10 cellular contexts compared by ENCODE assay signal in the genomic region with DNA sequence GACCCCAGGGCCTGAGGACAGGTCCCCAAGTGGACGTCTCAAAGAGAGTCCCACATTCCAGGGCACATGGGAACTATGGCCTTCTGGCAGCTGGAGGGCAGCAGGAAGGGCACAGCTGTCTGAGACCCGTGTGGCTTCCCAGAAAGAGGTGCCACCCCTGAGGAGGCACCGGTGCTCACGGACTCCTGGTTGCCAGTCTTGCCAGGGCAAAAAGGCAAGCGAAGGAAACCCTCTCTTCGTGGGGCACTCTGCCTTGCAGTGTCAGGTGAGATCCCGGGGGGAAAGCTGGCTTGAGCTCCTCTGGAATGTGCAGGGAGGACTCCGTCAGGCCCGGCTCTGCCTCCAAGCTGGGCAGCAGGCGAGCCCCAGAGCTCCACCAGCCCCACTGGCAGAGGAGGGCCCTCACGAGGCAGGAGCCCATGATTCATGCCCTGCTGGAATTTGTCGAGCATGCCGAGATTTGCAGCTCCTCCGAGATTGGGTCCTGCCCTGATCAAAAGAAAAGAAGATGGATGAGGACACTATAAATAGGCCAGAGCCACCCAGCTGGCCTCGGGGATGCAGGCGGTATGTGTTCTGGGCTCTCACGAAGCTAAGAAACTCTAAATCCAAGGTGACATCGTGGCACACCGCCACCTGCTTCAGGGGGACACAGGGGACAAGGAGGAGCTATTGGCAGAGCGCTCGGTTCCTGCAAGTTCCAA. TPM values are rescaled to one million over a fixed set of nuclear protein-coding genes. Genes with fewer than 3 reads are reported as not detected.
DNase-seq lines count a peak whose midpoint lies in the region; ATAC-seq, FAIRE-seq and TF ChIP-seq lines count a peak whose summit lies in the region.
"Had no signal": no experiment of that assay in that cellular context is flagged by ENCODE, and none has a peak within 500 bp of the region (broad histone marks: within the 10 kb centered on the region; RNA-seq: fewer than 3 reads in every experiment).

No MANE protein-coding gene starts in this region.

- H2AFZ ChIP-seq in endothelial cell of umbilical vein (ENCODE audit: low read depth, low read length): peak overlapping the region; percentile 79

- no peaks in the 10 kb centered on the region for H3K79me2 ChIP-seq in endothelial cell of umbilical vein (ENCODE audit: control insufficient read depth, insufficient read depth, low read length)

- FAIRE-seq in endothelial cell of umbilical vein (lab: Jason Lieb, UNC): no peak

- H3K4me3 ChIP-seq in endothelial cell of umbilical vein (replicated peaks in 1 of 3; ENCODE audit: insufficient read depth in 1 of 3, low read depth in 1 of 3, low read length in 3 of 3) (no peak overlapping the region), lower lobe of right lung (no peak overlapping the region), transverse colon (no peak overlapping the region)

- no peaks in the 10 kb centered on the region for H3K36me3 ChIP-seq in endothelial cell of umbilical vein (ENCODE audit: control insufficient read depth in 2 of 2, extremely low read depth in 1 of 2, insufficient read depth in 2 of 2, low read length in 2 of 2)
- H3K36me3 ChIP-seq in lower lobe of right lung: no peaks in the 10 kb centered on the region
- no peaks in the 10 kb centered on the region for H3K36me3 ChIP-seq in transverse colon

- intact Hi-C loops in endothelial cell of umbilical vein (cut with micrococcal nuclease) (no loop called here), lower lobe of right lung (cut with DNase I) (loop anchor here (10.0 kb wide), 1 partner anchor 183 kb away; no protein-coding TSS in a partner anchor), transverse colon (cut with DNase I; ENCODE audit: low total_unique reads) (no loop called here)

- no peaks in the 10 kb centered on the region for H3K9me1 ChIP-seq in endothelial cell of umbilical vein (replicated peaks; ENCODE audit: control insufficient read depth, extremely low read depth, insufficient read depth, low read length)

- 60 to 97% methylated on average over 6 to 17 of the region's 21 CpGs for whole genome bisulfite sequencing in transverse colon (ENCODE audit: low coverage in 1 of 2), 2 donors

- H3K4me1 ChIP-seq in endothelial cell of umbilical vein (ENCODE audit: control insufficient read depth, extremely low read depth, insufficient read depth, low read length): peaks cover 20% of the 10 kb centered on the region
- peaks cover 43% of the 10 kb centered on the region for H3K4me1 ChIP-seq in lower lobe of right lung
- H3K4me1 ChIP-seq in transverse colon: peaks cover 9 to 28% (median 17%) of the 10 kb centered on the region in 4 donors

- no peak overlapping the region for H3K4me2 ChIP-seq in endothelial cell of umbilical vein (ENCODE audit: insufficient read depth, low read length)

- CTCF ChIA-PET in endothelial cell of umbilical vein (lab: Charles Lee): interaction anchor here (1.0 to 2.8 kb wide), 2 partner anchors 16 to 180 kb away, joined by 6 to 22 read pairs; no protein-coding TSS in a partner anchor

- no peaks in the 10 kb centered on the region for H4K20me1 ChIP-seq in endothelial cell of umbilical vein (replicated peaks; ENCODE audit: control insufficient read depth, extremely low read depth, insufficient read depth, low read length)

- ATAC-seq in lower lobe of right lung: peak; percentile 77 to 78
- no peak for ATAC-seq in GM18519 (IDR thresholded peaks at IDR 0.05; ENCODE audit: low FRiP score, unreplicated experiment)
- no peak for ATAC-seq in HG02642 (IDR thresholded peaks at IDR 0.05; ENCODE audit: poor library complexity, unreplicated experiment)

- H3K9me3 ChIP-seq in endothelial cell of umbilical vein (replicated peaks; ENCODE audit: control insufficient read depth, insufficient read depth, low read length) (no peaks in the 10 kb centered on the region), lower lobe of right lung (no peaks in the 10 kb centered on the region), transverse colon (no peaks in the 10 kb centered on the region)

- POLR2A ChIA-PET in endothelial cell of umbilical vein (lab: Charles Lee): interaction anchor here (1.5 kb wide), 1 partner anchor 211 kb away, joined by 3 read pairs; a partner anchor contains a TSS

- H3K27ac ChIP-seq in endothelial cell of umbilical vein (ENCODE audit: insufficient read depth, low read depth, low read length) (peak overlapping the region; percentile 19), lower lobe of right lung (peak overlapping the region; percentile 80), transverse colon (peak overlapping the region; percentile 62 to 75 (median 70))

- TF ChIP-seq POLR2A in endothelial cell of umbilical vein (IDR thresholded peaks at IDR 0.05; ENCODE audit: low read depth, low read length) (no peak), transverse colon (IDR thresholded peaks at IDR 0.05) (no peak)

- no peak for TF ChIP-seq EP300 in transverse colon (IDR thresholded peaks at IDR 0.05; ENCODE audit: low read depth)

- TF ChIP-seq CTCF in endothelial cell of umbilical vein (IDR thresholded peaks at IDR 0.05; ENCODE audit: extremely low read depth in 1 of 2, insufficient read depth in 1 of 2, low read depth in 1 of 2, low read length in 2 of 2) (no peak), lower lobe of right lung (IDR thresholded peaks at IDR 0.05) (no peak), transverse colon (IDR thresholded peaks at IDR 0.05) (no peak)

- DNase-seq in LHCN-M2 (ENCODE audit: low read depth) (peak; percentile 67), endothelial cell of umbilical vein (ENCODE audit: low read depth, low spot score) (peak; percentile 24), lower lobe of right lung (peak; percentile 63), transverse colon (no peak), COR-L47 (lab: John Stamatoyannopoulos, UW) (no peak), NCI-H446 (lab: John Stamatoyannopoulos, UW) (no peak)
- DNase-seq: NCI-H69; stimulated activated CD4-positive, alpha-beta T cell treated with anti-CD3 and anti-CD28 coated beads, Interleukin-2, amount 100 ng/mL, for 48 hours had no signal

- H3K9ac ChIP-seq in endothelial cell of umbilical vein (replicated peaks; ENCODE audit: extremely low read depth, insufficient read depth, low read length): no peak overlapping the region

- in situ Hi-C loops in transverse colon (cut with MboI; ENCODE audit: low pct_ligation_motif_present in 1 of 4, low pct_unique_long_range_greater_than_20kb in 1 of 4, low sequenced_read_pairs in 3 of 4): loop anchor here (10.0 to 25.0 kb wide), 4 partner anchors 183 to 435 kb away; no protein-coding TSS in a partner anchor

- H3K27me3 ChIP-seq in endothelial cell of umbilical vein (ENCODE audit: control insufficient read depth in 2 of 2, insufficient read depth in 2 of 2, low read length in 2 of 2) (no peaks in the 10 kb centered on the region), lower lobe of right lung (ENCODE audit: low read depth) (peaks cover 5% of the 10 kb centered on the region), transverse colon (no peaks in the 10 kb centered on the region)

- no TSS peak for BruUV-seq in endothelial cell of umbilical vein (replicated peaks; lab: Mats Ljungman, UMichigan)

- dilution Hi-C loops in endothelial cell of umbilical vein (cut with MboI; ENCODE audit: extremely low pct_ligation_motif_present, low sequenced_read_pairs): no loop called here

TF ChIP-seq in endothelial cell of umbilical vein, 7 proteins besides CTCF, POLR2A, EP300 and RAD21:
- TF ChIP-seq JUN (IDR thresholded peaks at IDR 0.05; ENCODE audit: borderline replicate concordance, insufficient read depth, insufficient read length, low read depth) (no peak), POLR2AphosphoS5 (IDR thresholded peaks at IDR 0.05; ENCODE audit: insufficient read depth, low read depth, low read length) (no peak), FOS (IDR thresholded peaks at IDR 0.05; ENCODE audit: borderline replicate concordance, insufficient read depth, low read length) (no peak), EZH2 (IDR thresholded peaks at IDR 0.05; ENCODE audit: borderline replicate concordance, low read depth, low read length, severe bottlenecking) (no peak), MYC (IDR thresholded peaks at IDR 0.05; ENCODE audit: low read depth, low read length) (no peak), GATA2 (IDR thresholded peaks at IDR 0.05; ENCODE audit: insufficient read depth, insufficient read length, low read depth, low read length) (no peak)
- TF ChIP-seq, protein P1, sequence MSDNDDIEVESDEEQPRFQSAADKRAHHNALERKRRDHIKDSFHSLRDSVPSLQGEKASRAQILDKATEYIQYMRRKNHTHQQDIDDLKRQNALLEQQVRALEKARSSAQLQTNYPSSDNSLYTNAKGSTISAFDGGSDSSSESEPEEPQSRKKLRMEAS (IDR thresholded peaks at IDR 0.05; ENCODE audit: insufficient read depth, insufficient read length): no peak

RNA-seq across cellular contexts. Expression of a gene that starts 9.9 kb away (rescaled TPM):
- total RNA-seq in LHCN-M2 (2014; rRNA removed) (under 0.01 and 0.06 TPM in 2 replicates), endothelial cell of umbilical vein (2.1 and 3.7 TPM in 2 replicates), lower lobe of right lung (51.8 TPM), transverse colon (1 to 10 TPM in 2 of 4 donors, under 1 TPM in 2; 0.96 to 2.5 (median 1.4) TPM)
- 0.02 TPM for polyA plus RNA-seq in LHCN-M2 (2012)
- polyA plus RNA-seq in endothelial cell of umbilical vein: 5.4 and 5.7 TPM in 2 replicates
- polyA plus RNA-seq in endothelial cell of umbilical vein (2011; cell fraction: cytosol; rRNA removed): 3.0 and 3.6 TPM in 2 replicates
- 5.5 and 6.0 TPM in 2 replicates for polyA plus RNA-seq in endothelial cell of umbilical vein (2011; cell fraction: nucleus; rRNA removed)
- 2.2 and 7.6 TPM in 2 replicates for polyA plus RNA-seq in endothelial cell of umbilical vein (2012)
- polyA minus RNA-seq in endothelial cell of umbilical vein: 9.8 and 15.1 TPM in 2 replicates
- 13.2 TPM for polyA minus RNA-seq in endothelial cell of umbilical vein (2011; cell fraction: cytosol; rRNA and poly(A)+ RNA removed)
- 9.8 and 15.1 TPM in 2 replicates for polyA minus RNA-seq in endothelial cell of umbilical vein (2011; cell fraction: nucleus; rRNA and poly(A)+ RNA removed)

Comparison
In these comparisons a context has a peak if more than half of its experiments do, and no peak if none do; other contexts are left out.
1. DNase-seq: peak in LHCN-M2 (single experiment), endothelial cell of umbilical vein (single experiment) and lower lobe of right lung (single experiment); none in transverse colon (single experiment), COR-L47 (single experiment) and NCI-H446 (0 of 2).
2. H3K27ac ChIP-seq: peak in every context shown above with its lines; median percentile 80 in lower lobe of right lung; 70 in transverse colon; 19 in endothelial cell of umbilical vein.
3. ATAC-seq: peak in lower lobe of right lung (2 of 2); none in GM18519 (single experiment) and HG02642 (single experiment).
4. RNA of a gene that starts 9.9 kb away (total RNA-seq): 51.8 TPM in lower lobe of right lung (single experiment); 2.1 to 3.7 TPM in endothelial cell of umbilical vein, 0.96 to 2.5 TPM in transverse colon and under 0.01 to 0.06 TPM in LHCN-M2; every median in the first group is over 10 times any median in the second.